ENCODE assay signal across 1 cellular context in genomic region chr21:46194374-46195334, GRCh38.
TF ChIP-seq lines count a peak whose summit lies in the region.

No MANE protein-coding gene starts in this region.

TF ChIP-seq in HepG2, 621 proteins besides CTCF, POLR2A, EP300 and RAD21:
- TF ChIP-seq ZNF263 (CRISPR knock-in tag; IDR thresholded peaks at IDR 0.05) (0 out of 2 replicates have a peak, but pooled peaks have one; percentile 46), XBP1 (CRISPR knock-in tag; IDR thresholded peaks at IDR 0.05) (no peak), ZSCAN9 (CRISPR knock-in tag; IDR thresholded peaks at IDR 0.05; ENCODE audit: borderline replicate concordance) (no peak), ZNF530 (CRISPR knock-in tag; IDR thresholded peaks at IDR 0.05; ENCODE audit: low read depth) (no peak)
